25 cellular contexts compared by ENCODE assay signal in genomic region chr1:201327687-201328240, GRCh38. TPM values are rescaled to one million over a fixed set of nuclear protein-coding genes. Genes with fewer than 3 reads are reported as not detected.
"Had no signal": no experiment of that assay in that cellular context is flagged by ENCODE, and none has a peak within 500 bp of the region (broad histone marks: within the 10 kb centered on the region; RNA-seq: fewer than 3 reads in every experiment).

No MANE protein-coding gene starts in this region.

- H3K4me2 ChIP-seq: smooth muscle cell had no signal

- H3K79me2 ChIP-seq: parathyroid adenoma had no signal

- H3K4me1 ChIP-seq: parathyroid adenoma, testis had no signal

- H2AFZ ChIP-seq: parathyroid adenoma had no signal

- ATAC-seq: activated CD8-positive, alpha-beta T cell treated with anti-CD3 and anti-CD28 coated beads, Interleukin-2, amount 10 ng/mL, durations not matched to agents 7 days and 5 days; sciatic nerve; stimulated activated naive B cell treated with anti-CD40 and anti-IgM and Interleukin-4, amounts not matched to agents 10 μg/mL and 1 μg/mL and 100 μg/mL, for 72 hours had no signal

- H3K27ac ChIP-seq: coronary artery, neutrophil, parathyroid adenoma, testis, WERI-Rb-1 had no signal

- DNase-seq: activated CD4-positive, alpha-beta T cell treated with anti-CD3 and anti-CD28 coated beads, Interleukin-2, amount 50 U/mL, for 1 hour; activated CD4-positive, CD25-positive, alpha-beta regulatory T cell treated with anti-CD3 and anti-CD28 coated beads, Interleukin-2, amount 50 U/mL, for 72 hours; activated CD8-positive, alpha-beta T cell treated with anti-CD3 and anti-CD28 coated beads, Interleukin-2, amount 10 ng/mL, durations not matched to agents 7 days and 5 days; activated gamma-delta T cell; anterior cingulate cortex; endodermal cell; glutamatergic neuron; hippocampal formation; left ventricle myocardium superior; mesenchymal stem cell; stimulated activated CD4-positive, alpha-beta T cell treated with anti-CD3 and anti-CD28 coated beads, Interleukin-2, amount 100 ng/mL, for 48 hours; stimulated activated CD8-positive, alpha-beta memory T cell treated with anti-CD3 and anti-CD28 coated beads, Interleukin-4, amount 100 ng/mL, for 48 hours; stimulated activated naive B cell treated with anti-CD40 and anti-IgM and Interleukin-4, amounts not matched to agents 10 μg/mL and 1 μg/mL and 100 μg/mL, for 72 hours; T-helper 1 cell; testis; trophoblast cell; WERI-Rb-1 had no signal

- H3K27me3 ChIP-seq: testis had no signal

- H3K36me3 ChIP-seq: neutrophil, WERI-Rb-1 had no signal

- H3K4me3 ChIP-seq: coronary artery, smooth muscle cell, testis had no signal

- H3K9me3 ChIP-seq: neutrophil, testis had no signal

RNA-seq across cellular contexts. Expression of gene PKP1, which starts 44.5 kb away (rescaled TPM):
- total RNA-seq: activated CD8-positive, alpha-beta T cell treated with anti-CD3 and anti-CD28 coated beads, Interleukin-2, amount 10 ng/mL, durations not matched to agents 7 days and 5 days; activated T-helper 1 cell treated with anti-CD3 and anti-CD28 coated beads, Interleukin-12 subunit alpha, Interleukin-12 subunit beta, Interleukin-2, Interleukin-4 antibody, amounts not matched to agents 30 ng/mL and 10 ng/mL and 1 ng/mL, durations not matched to agents 14 hours and 24 hours and 36 hours; mononuclear cell had no signal

RNA-seq across cellular contexts. Expression of gene TNNT2, which starts 49.7 kb away (rescaled TPM):
- total RNA-seq: activated CD8-positive, alpha-beta T cell treated with anti-CD3 and anti-CD28 coated beads, Interleukin-2, amount 10 ng/mL, durations not matched to agents 7 days and 5 days; activated T-helper 1 cell treated with anti-CD3 and anti-CD28 coated beads, Interleukin-12 subunit alpha, Interleukin-12 subunit beta, Interleukin-2, Interleukin-4 antibody, amounts not matched to agents 30 ng/mL and 10 ng/mL and 1 ng/mL, durations not matched to agents 14 hours and 24 hours and 36 hours; frontal cortex had no signal
